Comparison of ENCODE assay signal across 1 cellular context in genomic region chr2:7573166-7573845, GRCh38.
TF ChIP-seq lines count a peak whose summit lies in the region.

No MANE protein-coding gene starts in this region.

TF ChIP-seq in H1, 55 proteins besides CTCF, POLR2A, EP300 and RAD21:
- no peak for TF ChIP-seq MAFK (IDR thresholded peaks at IDR 0.05; ENCODE audit: low read depth, low read length)
- no peak for TF ChIP-seq EGR1 (IDR thresholded peaks at IDR 0.05; ENCODE audit: borderline replicate concordance, low read depth, low read length)
- no peak for TF ChIP-seq SIRT6 (IDR thresholded peaks at IDR 0.05; ENCODE audit: low read length)
- TF ChIP-seq TCF12 (IDR thresholded peaks at IDR 0.05; ENCODE audit: low read depth, low read length): no peak
- TF ChIP-seq TAF7 (optimal IDR thresholded peaks at IDR 0.05; ENCODE audit: borderline replicate concordance, low read depth, low read length): no peak
- TF ChIP-seq PHF8 (conservative IDR thresholded peaks at IDR 0.05; ENCODE audit: low read depth, low read length): no peak
- TF ChIP-seq TEAD4 (IDR thresholded peaks at IDR 0.05; ENCODE audit: low read depth, low read length): no peak
- no peak for TF ChIP-seq GABPA (IDR thresholded peaks at IDR 0.05; ENCODE audit: borderline replicate concordance, insufficient read depth, low read length)
- TF ChIP-seq RFX5 (IDR thresholded peaks at IDR 0.05; ENCODE audit: borderline replicate concordance, low read depth, low read length): no peak
- TF ChIP-seq JUN (IDR thresholded peaks at IDR 0.05; ENCODE audit: low read depth, low read length): no peak
